33 cellular contexts compared by ENCODE assay signal in the genomic region with DNA sequence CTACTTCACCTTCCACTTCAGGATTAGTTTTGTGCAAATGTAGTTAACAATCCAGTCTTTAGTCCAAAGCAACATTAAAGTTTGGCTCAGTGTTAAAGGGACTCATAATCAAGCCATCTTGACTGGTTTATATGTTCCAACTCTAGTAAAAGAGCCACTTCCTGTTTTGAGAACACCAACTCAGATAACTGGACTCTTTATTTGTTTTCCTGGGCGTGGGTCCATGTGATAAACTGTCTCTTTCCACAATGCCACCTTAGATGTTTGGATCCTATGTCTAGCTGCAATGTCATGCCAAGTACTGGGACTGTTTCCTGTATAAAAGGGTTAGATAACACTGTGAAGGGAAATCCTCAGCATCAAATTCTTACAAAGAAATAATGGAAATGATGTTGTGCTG.
DNase-seq lines count a peak whose midpoint lies in the region; ATAC-seq and TF ChIP-seq lines count a peak whose summit lies in the region.
"Had no signal": no experiment of that assay in that cellular context is flagged by ENCODE, and none has a peak within 500 bp of the region (broad histone marks: within the 10 kb centered on the region; RNA-seq: fewer than 3 reads in every experiment).

No MANE protein-coding gene starts in this region.

- no peak overlapping the region for H3K27ac Mint-ChIP-seq in activated T-helper 1 cell treated with anti-CD3 and anti-CD28 coated beads, Interleukin-12 subunit alpha, Interleukin-12 subunit beta, Interleukin-2, Interleukin-4 antibody, amounts not matched to agents 30 ng/mL and 10 ng/mL and 1 ng/mL, durations not matched to agents 14 hours and 24 hours and 36 hours
- H3K27ac Mint-ChIP-seq: activated CD4-positive, alpha-beta memory T cell treated with anti-CD3 and anti-CD28 coated beads, Interleukin-2, amount 10 ng/mL, durations not matched to agents 7 days and 5 days; activated T-helper 17 cell treated with anti-CD3 and anti-CD28 coated beads, Interleukin-2, amount 50 U/mL, for 72 hours; CD4-positive, alpha-beta T cell; natural killer cell treated with Interleukin-12 subunit alpha and Interleukin-12 subunit beta and Interleukin-15 and Interleukin-18, amount 100 ng/mL, for 72 hours had no signal

- no peaks in the 10 kb centered on the region for H3K9me3 Mint-ChIP-seq in activated T-helper 1 cell treated with anti-CD3 and anti-CD28 coated beads, Interleukin-12 subunit alpha, Interleukin-12 subunit beta, Interleukin-2, Interleukin-4 antibody, amounts not matched to agents 30 ng/mL and 10 ng/mL and 1 ng/mL, durations not matched to agents 14 hours and 24 hours and 36 hours

- intact Hi-C loops in activated T-helper 1 cell treated with anti-CD3 and anti-CD28 coated beads, Interleukin-12 subunit alpha, Interleukin-12 subunit beta, Interleukin-2, Interleukin-4 antibody, amounts not matched to agents 30 ng/mL and 10 ng/mL and 1 ng/mL, durations not matched to agents 14 hours and 24 hours and 36 hours (cut with micrococcal nuclease) = no loop called here

- DNase-seq in NCI-H748 (lab: John Stamatoyannopoulos, UW; ENCODE audit: unreplicated experiment) (peak; percentile 33), NCI-H748 treated with DMSO at 0.1 percent for 48 hours (lab: John Stamatoyannopoulos, UW) (no peak), OCI-M1 (lab: John Stamatoyannopoulos, UW) (peak; percentile 4), dermis microvascular lymphatic vessel endothelial cell (ENCODE audit: low read depth in 2 of 2) (peak; percentile 53 to 62), hypothalamus (lab: John Stamatoyannopoulos, UW) (no peak), DMS114 treated with DMSO at 0.1 percent for 48 hours (lab: John Stamatoyannopoulos, UW; ENCODE audit: unreplicated experiment) (no peak), omental fat pad (ENCODE audit: low spot score) (no peak)
- no peak for DNase-seq in activated T-helper 1 cell treated with anti-CD3 and anti-CD28 coated beads, Interleukin-12 subunit alpha, Interleukin-12 subunit beta, Interleukin-2, Interleukin-4 antibody, amounts not matched to agents 30 ng/mL and 10 ng/mL and 1 ng/mL, durations not matched to agents 14 hours and 24 hours and 36 hours (ENCODE audit: low spot score)
- DNase-seq: activated CD4-positive, alpha-beta memory T cell treated with anti-CD3 and anti-CD28 coated beads, Interleukin-2, amount 10 ng/mL, durations not matched to agents 7 days and 5 days; activated CD4-positive, alpha-beta T cell treated with anti-CD3 and anti-CD28 coated beads for 1 hour; activated CD8-positive, alpha-beta memory T cell treated with anti-CD3 and anti-CD28 coated beads, Interleukin-2, amount 50 U/mL, for 48 hours; activated naive CD4-positive, alpha-beta T cell treated with anti-CD3 and anti-CD28 coated beads, Interleukin-2, amount 50 U/mL, for 16 hours; AML-193; amniotic stem cell; CD4-positive, alpha-beta T cell; effector memory CD4-positive, alpha-beta T cell; erythroblast; heart right ventricle; kidney glomerular epithelial cell; lower lobe of right lung; mucosa of descending colon; NCI-H1694 treated with DMSO at 0.1 percent for 48 hours; NCI-H2171 treated with DMSO at 0.1 percent for 48 hours; NCI-H524; RPMI8226; spleen; T-helper 1 cell; uterus had no signal

- no peak for TF ChIP-seq CTCF in omental fat pad (IDR thresholded peaks at IDR 0.05)

- H3K36me3 Mint-ChIP-seq in activated T-helper 1 cell treated with anti-CD3 and anti-CD28 coated beads, Interleukin-12 subunit alpha, Interleukin-12 subunit beta, Interleukin-2, Interleukin-4 antibody, amounts not matched to agents 30 ng/mL and 10 ng/mL and 1 ng/mL, durations not matched to agents 14 hours and 24 hours and 36 hours (ENCODE audit: low read depth) = no peaks in the 10 kb centered on the region
- H3K36me3 Mint-ChIP-seq: natural killer cell treated with Interleukin-12 subunit alpha and Interleukin-12 subunit beta and Interleukin-15 and Interleukin-18, amount 100 ng/mL, for 72 hours had no signal

- ATAC-seq in omental fat pad (ENCODE audit: low FRiP score) = no peak
- ATAC-seq: A549; activated T-helper 17 cell treated with anti-CD3 and anti-CD28 coated beads, Interleukin-2, amount 50 U/mL, for 72 hours; HCT116; heart right ventricle; K562; lower lobe of right lung; mucosa of descending colon; natural killer cell treated with Interleukin-12 subunit alpha and Interleukin-12 subunit beta and Interleukin-15 and Interleukin-18, amount 100 ng/mL, for 72 hours had no signal

- no peak overlapping the region for H3K4me3 Mint-ChIP-seq in activated T-helper 1 cell treated with anti-CD3 and anti-CD28 coated beads, Interleukin-12 subunit alpha, Interleukin-12 subunit beta, Interleukin-2, Interleukin-4 antibody, amounts not matched to agents 30 ng/mL and 10 ng/mL and 1 ng/mL, durations not matched to agents 14 hours and 24 hours and 36 hours
- H3K4me3 Mint-ChIP-seq: activated CD4-positive, alpha-beta memory T cell treated with anti-CD3 and anti-CD28 coated beads, Interleukin-2, amount 10 ng/mL, durations not matched to agents 7 days and 5 days; activated T-helper 17 cell treated with anti-CD3 and anti-CD28 coated beads, Interleukin-2, amount 50 U/mL, for 72 hours; CD4-positive, alpha-beta T cell; natural killer cell treated with Interleukin-12 subunit alpha and Interleukin-12 subunit beta and Interleukin-15 and Interleukin-18, amount 100 ng/mL, for 72 hours had no signal

- no peaks in the 10 kb centered on the region for H3K4me1 Mint-ChIP-seq in activated T-helper 1 cell treated with anti-CD3 and anti-CD28 coated beads, Interleukin-12 subunit alpha, Interleukin-12 subunit beta, Interleukin-2, Interleukin-4 antibody, amounts not matched to agents 30 ng/mL and 10 ng/mL and 1 ng/mL, durations not matched to agents 14 hours and 24 hours and 36 hours (ENCODE audit: low read depth)
- H3K4me1 Mint-ChIP-seq: activated CD4-positive, alpha-beta memory T cell treated with anti-CD3 and anti-CD28 coated beads, Interleukin-2, amount 10 ng/mL, durations not matched to agents 7 days and 5 days; activated T-helper 17 cell treated with anti-CD3 and anti-CD28 coated beads, Interleukin-2, amount 50 U/mL, for 72 hours had no signal

- no peaks in the 10 kb centered on the region for H3K27me3 Mint-ChIP-seq in activated T-helper 1 cell treated with anti-CD3 and anti-CD28 coated beads, Interleukin-12 subunit alpha, Interleukin-12 subunit beta, Interleukin-2, Interleukin-4 antibody, amounts not matched to agents 30 ng/mL and 10 ng/mL and 1 ng/mL, durations not matched to agents 14 hours and 24 hours and 36 hours (ENCODE audit: insufficient read depth)
- H3K27me3 Mint-ChIP-seq: activated CD4-positive, alpha-beta memory T cell treated with anti-CD3 and anti-CD28 coated beads, Interleukin-2, amount 10 ng/mL, durations not matched to agents 7 days and 5 days; activated T-helper 17 cell treated with anti-CD3 and anti-CD28 coated beads, Interleukin-2, amount 50 U/mL, for 72 hours; CD4-positive, alpha-beta T cell; natural killer cell treated with Interleukin-12 subunit alpha and Interleukin-12 subunit beta and Interleukin-15 and Interleukin-18, amount 100 ng/mL, for 72 hours had no signal

Comparison
In these comparisons a context has a peak if more than half of its experiments do, and no peak if none do; other contexts are left out.
1. DNase-seq: peak in NCI-H748 (single experiment), OCI-M1 (single experiment) and dermis microvascular lymphatic vessel endothelial cell (2 of 2); none in NCI-H748 treated with DMSO at 0.1 percent for 48 hours (single experiment), hypothalamus (0 of 51), activated T-helper 1 cell treated with anti-CD3 and anti-CD28 coated beads, Interleukin-12 subunit alpha, Interleukin-12 subunit beta, Interleukin-2, Interleukin-4 antibody, amounts not matched to agents 30 ng/mL and 10 ng/mL and 1 ng/mL, durations not matched to agents 14 hours and 24 hours and 36 hours (single experiment), DMS114 treated with DMSO at 0.1 percent for 48 hours (single experiment) and omental fat pad (single experiment).